Comparison of ENCODE assay signal across 13 cellular contexts in genomic region chr5:157167219-157167621, GRCh38. TPM values are rescaled to one million over a fixed set of nuclear protein-coding genes. Genes with fewer than 3 reads are reported as not detected.
DNase-seq lines count a peak whose midpoint lies in the region; ATAC-seq and TF ChIP-seq lines count a peak whose summit lies in the region.
"Had no signal": no experiment of that assay in that cellular context is flagged by ENCODE, and none has a peak within 500 bp of the region (broad histone marks: within the 10 kb centered on the region; RNA-seq: fewer than 3 reads in every experiment).

No MANE protein-coding gene starts in this region.

- peak overlapping the region; percentile 62 for H3K27ac ChIP-seq in naive thymus-derived CD4-positive, alpha-beta T cell (ENCODE audit: low read depth, low read length)
- H3K27ac ChIP-seq in lower lobe of right lung: no peak overlapping the region

- H3K9me3 ChIP-seq in naive thymus-derived CD4-positive, alpha-beta T cell (ENCODE audit: control insufficient read depth in 2 of 3, low read length in 3 of 3): no peaks in the 10 kb centered on the region
- H3K9me3 ChIP-seq in lower lobe of right lung: no peaks in the 10 kb centered on the region

- H3K4me1 ChIP-seq in naive thymus-derived CD4-positive, alpha-beta T cell (ENCODE audit: control insufficient read depth in 2 of 2, insufficient read depth in 2 of 2, low read length in 2 of 2): peaks cover 16 to 33% of the 10 kb centered on the region in 2 donors
- no peaks in the 10 kb centered on the region for H3K4me1 ChIP-seq in lower lobe of right lung

- H3K27me3 ChIP-seq in naive thymus-derived CD4-positive, alpha-beta T cell (ENCODE audit: control insufficient read depth in 2 of 2, insufficient read depth in 2 of 2, low read length in 2 of 2): no peaks in the 10 kb centered on the region
- peaks cover 8% of the 10 kb centered on the region for H3K27me3 ChIP-seq in lower lobe of right lung (ENCODE audit: low read depth)

- peaks cover 68% of the 10 kb centered on the region for H3K4me1 Mint-ChIP-seq in activated naive CD8-positive, alpha-beta T cell treated with anti-CD3 and anti-CD28 coated beads for 36 hours
- peaks cover 31 to 78% (median 72%) of the 10 kb centered on the region in 7 donors for H3K4me1 Mint-ChIP-seq in naive thymus-derived CD4-positive, alpha-beta T cell

- H3K27ac Mint-ChIP-seq in activated naive CD8-positive, alpha-beta T cell treated with anti-CD3 and anti-CD28 coated beads for 36 hours: peak overlapping the region; percentile 86
- H3K27ac Mint-ChIP-seq in naive thymus-derived CD4-positive, alpha-beta T cell: peak overlapping the region; percentile 68 to 93 (median 87)

- ATAC-seq in HG03432 (IDR thresholded peaks at IDR 0.05; ENCODE audit: unreplicated experiment): peak; percentile 56
- ATAC-seq in naive thymus-derived CD4-positive, alpha-beta T cell: peak; percentile 34
- no peak for ATAC-seq in GM21723 (IDR thresholded peaks at IDR 0.05; ENCODE audit: unreplicated experiment)
- no peak for ATAC-seq in lower lobe of right lung

- peak overlapping the region; percentile 21 for H3K4me3 ChIP-seq in naive thymus-derived CD4-positive, alpha-beta T cell (ENCODE audit: low read length)
- H3K4me3 ChIP-seq in lower lobe of right lung: no peak overlapping the region

- peaks cover 32% of the 10 kb centered on the region for H3K36me3 Mint-ChIP-seq in activated naive CD8-positive, alpha-beta T cell treated with anti-CD3 and anti-CD28 coated beads for 36 hours
- H3K36me3 Mint-ChIP-seq in naive thymus-derived CD4-positive, alpha-beta T cell: peaks cover 0 to 9% (median 0%) of the 10 kb centered on the region in 5 donors

- POLR2A ChIA-PET in naive thymus-derived CD4-positive, alpha-beta T cell (lab: Charles Lee): interaction anchor here (0.6 to 3.2 kb wide), 15 partner anchors 9 to 105 kb away, joined by 3 to 27 read pairs (median 4); partner anchors contain the start of genes ITK and MED7

- intact Hi-C loops in naive thymus-derived CD4-positive, alpha-beta T cell (cut with micrococcal nuclease): loop anchor here (1.0 kb wide), 3 partner anchors 8 to 14 kb away; no protein-coding TSS in a partner anchor
- intact Hi-C loops in lower lobe of right lung (cut with DNase I): no loop called here

- H3K4me3 Mint-ChIP-seq in activated naive CD8-positive, alpha-beta T cell treated with anti-CD3 and anti-CD28 coated beads for 36 hours: peak overlapping the region; percentile 53
- peak overlapping the region; percentile 50 to 81 (median 72) for H3K4me3 Mint-ChIP-seq in naive thymus-derived CD4-positive, alpha-beta T cell

- H3K27me3 Mint-ChIP-seq in activated naive CD8-positive, alpha-beta T cell treated with anti-CD3 and anti-CD28 coated beads for 36 hours: no peaks in the 10 kb centered on the region
- no peaks in the 10 kb centered on the region for H3K27me3 Mint-ChIP-seq in naive thymus-derived CD4-positive, alpha-beta T cell

- CTCF ChIA-PET in naive thymus-derived CD4-positive, alpha-beta T cell (lab: Charles Lee): interaction anchor here (0.9 to 1.7 kb wide), 7 partner anchors 9 to 82 kb away, joined by 3 to 9 read pairs (median 4); partner anchors contain the start of gene ITK

- H3K9me3 Mint-ChIP-seq in activated naive CD8-positive, alpha-beta T cell treated with anti-CD3 and anti-CD28 coated beads for 36 hours: peaks cover 28% of the 10 kb centered on the region
- H3K9me3 Mint-ChIP-seq in naive thymus-derived CD4-positive, alpha-beta T cell: peaks cover 0 to 12% (median 6%) of the 10 kb centered on the region in 11 donors

- H3K36me3 ChIP-seq in naive thymus-derived CD4-positive, alpha-beta T cell (ENCODE audit: control insufficient read depth in 2 of 3, insufficient read depth in 3 of 3, low read length in 3 of 3): no peaks in the 10 kb centered on the region
- H3K36me3 ChIP-seq in lower lobe of right lung: no peaks in the 10 kb centered on the region

- DNase-seq in EH (ENCODE audit: low read depth): peak; percentile 83
- DNase-seq in activated naive CD8-positive, alpha-beta T cell treated with anti-CD3 and anti-CD28 coated beads for 36 hours: no peak
- DNase-seq in naive thymus-derived CD4-positive, alpha-beta T cell: no peak
- DNase-seq in DMS153 treated with DMSO at 0.1 percent for 48 hours (lab: John Stamatoyannopoulos, UW; ENCODE audit: unreplicated experiment): no peak
- no peak for DNase-seq in lower lobe of right lung
- no peak for DNase-seq in NCI-H345 (lab: John Stamatoyannopoulos, UW)
- DNase-seq: NCI-H510A had no signal

- no peak for TF ChIP-seq CTCF in lower lobe of right lung (IDR thresholded peaks at IDR 0.05)

RNA-seq across cellular contexts. Expression of gene GARIN3, which starts 1.2 kb away (rescaled TPM):
- total RNA-seq in activated naive CD8-positive, alpha-beta T cell treated with anti-CD3 and anti-CD28 coated beads for 36 hours: under 1 TPM; 0.46 to 0.47 TPM
- total RNA-seq in naive thymus-derived CD4-positive, alpha-beta T cell: not detected
- under 1 TPM in 1 of 2 donors, not detected in 1; 0.07 TPM for polyA plus RNA-seq in naive thymus-derived CD4-positive, alpha-beta T cell
- not detected for total RNA-seq in lower lobe of right lung
- total RNA-seq: pulmonary artery endothelial cell; T-helper 2 cell treated with Interferon-gamma antibody and Interleukin-4, amounts not matched to agents 100 ng/mL and 5 ng/mL, for 36 hours had no signal
- polyA plus RNA-seq: esophagus, keratinocyte had no signal

RNA-seq across cellular contexts. Expression of gene ITK, which starts 13.4 kb away (rescaled TPM):
- 100 to 1,000 TPM; 200 to 204 TPM for total RNA-seq in activated naive CD8-positive, alpha-beta T cell treated with anti-CD3 and anti-CD28 coated beads for 36 hours
- 100 to 1,000 TPM; 278 to 481 (median 324) TPM for total RNA-seq in naive thymus-derived CD4-positive, alpha-beta T cell
- polyA plus RNA-seq in naive thymus-derived CD4-positive, alpha-beta T cell: 100 to 1,000 TPM; 183 to 245 TPM
- total RNA-seq in lower lobe of right lung: 6.3 TPM
- total RNA-seq: pulmonary artery endothelial cell had no signal
- polyA plus RNA-seq: keratinocyte had no signal

RNA-seq across cellular contexts. Expression of gene MED7, which starts 24.6 kb away (rescaled TPM):
- total RNA-seq in activated naive CD8-positive, alpha-beta T cell treated with anti-CD3 and anti-CD28 coated beads for 36 hours: 10 to 100 TPM; 14.2 to 15.4 TPM
- 10 to 100 TPM in 3 of 5 experiments, 1 to 10 TPM in 2; 5.8 to 18.5 (median 14.2) TPM for total RNA-seq in naive thymus-derived CD4-positive, alpha-beta T cell
- 10 to 100 TPM; 13.5 to 20.5 TPM for polyA plus RNA-seq in naive thymus-derived CD4-positive, alpha-beta T cell
- 11.2 TPM for total RNA-seq in lower lobe of right lung

RNA-seq across cellular contexts. Expression of gene HAVCR2, which starts 58.4 kb away (rescaled TPM):
- total RNA-seq in activated naive CD8-positive, alpha-beta T cell treated with anti-CD3 and anti-CD28 coated beads for 36 hours: 10 to 100 TPM; 24.6 to 25.2 TPM
- total RNA-seq in naive thymus-derived CD4-positive, alpha-beta T cell: 100 to 1,000 TPM in 1 of 5 experiments, 10 to 100 TPM in 1, 1 to 10 TPM in 3; 5.1 to 110 (median 5.5) TPM
- polyA plus RNA-seq in naive thymus-derived CD4-positive, alpha-beta T cell: 1 to 10 TPM; 2.2 to 4.7 TPM
- 33.8 TPM for total RNA-seq in lower lobe of right lung

Comparison
In these comparisons a context has a peak if more than half of its experiments do, and no peak if none do; other contexts are left out.
1. ATAC-seq: peak in HG03432 (single experiment) and naive thymus-derived CD4-positive, alpha-beta T cell (single experiment); none in GM21723 (single experiment) and lower lobe of right lung (0 of 2).
2. RNA of gene ITK, which starts 13.4 kb away (total RNA-seq): 278 to 481 TPM in naive thymus-derived CD4-positive, alpha-beta T cell and 200 to 204 TPM in activated naive CD8-positive, alpha-beta T cell treated with anti-CD3 and anti-CD28 coated beads for 36 hours; 6.3 TPM in lower lobe of right lung (single experiment); every median in the first group is over 10 times any median in the second.